Comparison of ENCODE assay signal across 18 cellular contexts in genomic region chr2:8098952-8099582, GRCh38.
DNase-seq lines count a peak whose midpoint lies in the region; ATAC-seq, FAIRE-seq and TF ChIP-seq lines count a peak whose summit lies in the region.
"Had no signal": no experiment of that assay in that cellular context is flagged by ENCODE, and none has a peak within 500 bp of the region (broad histone marks: within the 10 kb centered on the region; RNA-seq: fewer than 3 reads in every experiment).

No MANE protein-coding gene starts in this region.

- no peak for TF ChIP-seq CTCF in bronchial epithelial cell (IDR thresholded peaks at IDR 0.05; ENCODE audit: insufficient read depth, low read length, severe bottlenecking)

- H3K4me3 ChIP-seq in bronchial epithelial cell (ENCODE audit: low read depth, low read length), result no peak overlapping the region
- no peak overlapping the region for H3K4me3 ChIP-seq in neuronal stem cell (ENCODE audit: low read length in 2 of 2)
- H3K4me3 ChIP-seq: A549 had no signal

- ATAC-seq in stimulated activated naive CD8-positive, alpha-beta T cell treated with anti-CD3 and anti-CD28 coated beads, Interleukin-15, Interleukin-2, amounts not matched to agents 100 U/mL and 50 U/mL, for 24 hours, result no peak
- ATAC-seq: A549; CD8-positive, alpha-beta T cell had no signal

- no peak overlapping the region for H4K8ac ChIP-seq in neuronal stem cell (ENCODE audit: low read depth, low read length)

- H3K18ac ChIP-seq in neuronal stem cell (ENCODE audit: low read length), result no peak overlapping the region

- H4K91ac ChIP-seq in neuronal stem cell (ENCODE audit: low read depth, low read length, poor library complexity), result no peak overlapping the region

- H2AFZ ChIP-seq in neuronal stem cell (ENCODE audit: low read length), result no peak overlapping the region

- H3K9me3 ChIP-seq in neuronal stem cell (replicated peaks in 1 of 2; ENCODE audit: control insufficient read depth in 2 of 2, insufficient read depth in 1 of 2, low read depth in 1 of 2, low read length in 2 of 2), result peaks cover 0 to 2% of the 10 kb centered on the region in 2 donors
- H3K9me3 ChIP-seq: A549 had no signal

- peaks cover 0 to 4% of the 10 kb centered on the region in 2 donors for H3K4me1 ChIP-seq in neuronal stem cell (ENCODE audit: control insufficient read depth in 2 of 2, insufficient read depth in 1 of 2, low read depth in 1 of 2, low read length in 2 of 2)

- FAIRE-seq in bronchial epithelial cell (lab: Jason Lieb, UNC), result peak; percentile 47
- FAIRE-seq: A549, D721Med, G401.6, GM12892 had no signal

- H2BK120ac ChIP-seq in neuronal stem cell (ENCODE audit: low read depth, low read length), result no peak overlapping the region

- H2BK5ac ChIP-seq in neuronal stem cell (ENCODE audit: low read length), result peak overlapping the region; percentile 46

- H2AK5ac ChIP-seq in neuronal stem cell (ENCODE audit: low read depth, low read length), result peak overlapping the region; percentile 65

- no CpG with 5 or more reads among the region's 7 CpGs for WGBS in neuronal stem cell (ENCODE audit: extremely low coverage in 2 of 2, insufficient read length in 2 of 2, insufficient replicate concordance in 1 of 2), 2 donors

- peak; percentile 17 for DNase-seq in stimulated activated CD4-positive, alpha-beta T cell treated with anti-CD3 and anti-CD28 coated beads, Interleukin-1b, Interleukin-23, amount 100 ng/mL, for 48 hours
- DNase-seq in stimulated activated CD4-positive, alpha-beta T cell treated with anti-CD3 and anti-CD28 coated beads, Interleukin-4, amount 100 ng/mL, for 1 hour, result no peak
- DNase-seq in bronchial epithelial cell (ENCODE audit: low read depth), result no peak
- DNase-seq in neuronal stem cell (ENCODE audit: low spot score), result no peak
- DNase-seq in stimulated activated naive CD8-positive, alpha-beta T cell treated with anti-CD3 and anti-CD28 coated beads, Interleukin-15, Interleukin-2, amounts not matched to agents 100 U/mL and 50 U/mL, for 24 hours, result no peak
- no peak for DNase-seq in NCI-H2107 treated with DMSO at 0.1 percent for 48 hours (lab: John Stamatoyannopoulos, UW; ENCODE audit: unreplicated experiment)
- no peak for DNase-seq in NCI-H1436 (lab: John Stamatoyannopoulos, UW)
- DNase-seq: CD8-positive, alpha-beta T cell; COR-L47; DMS153; DMS79 treated with DMSO at 0.1 percent for 48 hours; EL; GOT3; H9 had no signal

- no peak overlapping the region for H2BK15ac ChIP-seq in neuronal stem cell (ENCODE audit: low read length)

- H3K36me3 ChIP-seq in bronchial epithelial cell (ENCODE audit: control insufficient read depth, insufficient read depth, low read length) (no peaks in the 10 kb centered on the region), neuronal stem cell (replicated peaks in 1 of 2; ENCODE audit: control insufficient read depth in 2 of 2, insufficient read depth in 2 of 2, low read length in 2 of 2) (no peaks in the 10 kb centered on the region)

- H3K79me1 ChIP-seq in neuronal stem cell (ENCODE audit: low read depth, low read length), result no peaks in the 10 kb centered on the region

- no peak overlapping the region for H3K23ac ChIP-seq in neuronal stem cell (ENCODE audit: low read depth, low read length, poor library complexity)

- H3K9ac ChIP-seq in neuronal stem cell (ENCODE audit: low read depth, low read length, poor library complexity), result no peak overlapping the region

- no peak overlapping the region for H2BK12ac ChIP-seq in neuronal stem cell (ENCODE audit: low read length)

- no peak overlapping the region for H3K27ac ChIP-seq in neuronal stem cell (replicated peaks; ENCODE audit: low read length)
- H3K27ac ChIP-seq: A549 had no signal

- H3K27me3 ChIP-seq in bronchial epithelial cell (ENCODE audit: control insufficient read depth, insufficient read depth, low read length) (no peaks in the 10 kb centered on the region), neuronal stem cell (ENCODE audit: control insufficient read depth in 3 of 3, insufficient read depth in 3 of 3, low read depth in 1 of 3, low read length in 3 of 3) (no peaks in the 10 kb centered on the region)

- H3K4ac ChIP-seq in neuronal stem cell (ENCODE audit: low read length), result no peak overlapping the region

- H3K14ac ChIP-seq in neuronal stem cell (ENCODE audit: low read length), result no peak overlapping the region

- H3K4me2 ChIP-seq in neuronal stem cell (ENCODE audit: insufficient read depth, low read length, poor library complexity, severe bottlenecking), result no peak overlapping the region
- H3K4me2 ChIP-seq: A549 had no signal
